Comparison of ENCODE assay signal across 8 cellular contexts in genomic region chr15:91055548-91056331, GRCh38. TPM values are rescaled to one million over a fixed set of nuclear protein-coding genes. Genes with fewer than 3 reads are reported as not detected.
DNase-seq lines count a peak whose midpoint lies in the region; ATAC-seq and TF ChIP-seq lines count a peak whose summit lies in the region.

No MANE protein-coding gene starts in this region.

- no peak overlapping the region for H3K27ac ChIP-seq in HUES48 (ENCODE audit: low read depth, low read length)

- ATAC-seq in activated T-cell treated with anti-CD3 and anti-CD28 coated beads, Interleukin-2, amount 50 U/mL, for 72 hours (replicated peaks in 1 of 2) = peak; percentile 32 to 47
- no peak for ATAC-seq in GM19455 (IDR thresholded peaks at IDR 0.05; ENCODE audit: unreplicated experiment)
- no peak for ATAC-seq in HG03460 (IDR thresholded peaks at IDR 0.05; ENCODE audit: unreplicated experiment)

- H3K36me3 ChIP-seq in HUES48 (ENCODE audit: control insufficient read depth, insufficient read depth, low read length) = no peaks in the 10 kb centered on the region

- no peaks in the 10 kb centered on the region; the same call in 1 of the 2 replicates for H3K27me3 ChIP-seq in HUES48 (ENCODE audit: control insufficient read depth, insufficient read depth, low read length)

- H3K27me3 Mint-ChIP-seq in activated T-cell treated with anti-CD3 and anti-CD28 coated beads, Interleukin-2, amount 50 U/mL, for 72 hours (ENCODE audit: low read depth) = peaks cover 71% of the 10 kb centered on the region

- 0 out of 2 replicates have a peak, but pooled peaks cover 2% of the 10 kb centered on the region for H3K4me1 ChIP-seq in HUES48 (ENCODE audit: control insufficient read depth, insufficient read depth, low read length)

- no peak overlapping the region for H3K4me3 Mint-ChIP-seq in activated T-cell treated with anti-CD3 and anti-CD28 coated beads, Interleukin-2, amount 50 U/mL, for 72 hours

- no peak overlapping the region for H3K9ac ChIP-seq in HUES48 (ENCODE audit: low read depth, low read length)

- no peaks in the 10 kb centered on the region for H3K36me3 Mint-ChIP-seq in activated T-cell treated with anti-CD3 and anti-CD28 coated beads, Interleukin-2, amount 50 U/mL, for 72 hours (ENCODE audit: insufficient read depth in 2 of 2)

- H3K27ac Mint-ChIP-seq in activated T-cell treated with anti-CD3 and anti-CD28 coated beads, Interleukin-2, amount 50 U/mL, for 72 hours = no peak overlapping the region

- 0 out of 2 replicates have a peak overlapping the region, but pooled peaks have one; percentile 18 for H3K4me3 ChIP-seq in HUES48 (ENCODE audit: low read depth, low read length)
- no peak overlapping the region for H3K4me3 ChIP-seq in fibroblast of villous mesenchyme (ENCODE audit: low read depth, low read length)

- no peaks in the 10 kb centered on the region for H3K4me1 Mint-ChIP-seq in activated T-cell treated with anti-CD3 and anti-CD28 coated beads, Interleukin-2, amount 50 U/mL, for 72 hours (ENCODE audit: low read depth)

- DNase-seq in GM04503 (ENCODE audit: low read depth) = peak; percentile 16
- peak; percentile 49 for DNase-seq in NCI-H82 treated with DMSO at 0.1 percent for 48 hours (lab: John Stamatoyannopoulos, UW; ENCODE audit: unreplicated experiment)
- DNase-seq in activated T-cell treated with anti-CD3 and anti-CD28 coated beads, Interleukin-2, amount 50 U/mL, for 72 hours = peak; percentile 35 to 39
- peak; percentile 51 for DNase-seq in fibroblast of villous mesenchyme (ENCODE audit: low read depth)
- peak in 53 of 56 donors; percentile 7 to 88 (median 56) for DNase-seq in nucleus accumbens (lab: John Stamatoyannopoulos, UW)

- no peaks in the 10 kb centered on the region for H3K9me3 Mint-ChIP-seq in activated T-cell treated with anti-CD3 and anti-CD28 coated beads, Interleukin-2, amount 50 U/mL, for 72 hours

- peak; percentile 86 for TF ChIP-seq CTCF in fibroblast of villous mesenchyme (IDR thresholded peaks at IDR 0.05; ENCODE audit: insufficient read depth, low read depth, low read length)

- no peaks in the 10 kb centered on the region for H3K9me3 ChIP-seq in HUES48 (ENCODE audit: control insufficient read depth, insufficient read depth, low read length)

RNA-seq across cellular contexts. Expression of gene VPS33B, which starts 33.3 kb away (rescaled TPM):
- 10 to 100 TPM; 24.4 to 25.5 TPM for total RNA-seq in activated T-cell treated with anti-CD3 and anti-CD28 coated beads, Interleukin-2, amount 50 U/mL, for 72 hours
- 6.0 and 8.4 TPM in 2 replicates for total RNA-seq in fibroblast of villous mesenchyme

RNA-seq across cellular contexts. Expression of gene SV2B, which starts 44.3 kb away (rescaled TPM):
- total RNA-seq in activated T-cell treated with anti-CD3 and anti-CD28 coated beads, Interleukin-2, amount 50 U/mL, for 72 hours = under 1 TPM; 0.17 to 0.30 TPM
- not detected in 2 replicates for total RNA-seq in fibroblast of villous mesenchyme

Comparison
In these comparisons a context has a peak if more than half of its experiments do, and no peak if none do; other contexts are left out.
1. ATAC-seq: peak in activated T-cell treated with anti-CD3 and anti-CD28 coated beads, Interleukin-2, amount 50 U/mL, for 72 hours (2 of 2); none in GM19455 (single experiment) and HG03460 (single experiment).
2. Peak in every context shown above with its lines, with median percentiles within 50 percentile points of each other: DNase-seq.